23 cellular contexts compared by ENCODE assay signal in genomic region chr7:48045205-48045765, GRCh38. TPM values are rescaled to one million over a fixed set of nuclear protein-coding genes. Genes with fewer than 3 reads are reported as not detected.
DNase-seq lines count a peak whose midpoint lies in the region; ATAC-seq and TF ChIP-seq lines count a peak whose summit lies in the region.
"Had no signal": no experiment of that assay in that cellular context is flagged by ENCODE, and none has a peak within 500 bp of the region (broad histone marks: within the 10 kb centered on the region; RNA-seq: fewer than 3 reads in every experiment).

No MANE protein-coding gene starts in this region.

- H3K4me3 ChIP-seq in DND-41 (ENCODE audit: low read depth in 1 of 2, low read length in 2 of 2) (no peak overlapping the region), suprapubic skin (no peak overlapping the region)
- H3K4me3 ChIP-seq: BLaER1, GM23338, SJSA1 had no signal

- TF ChIP-seq POLR2A in suprapubic skin (IDR thresholded peaks at IDR 0.05): no peak

- H4K20me1 ChIP-seq in DND-41 (ENCODE audit: insufficient read depth, low read length): no peaks in the 10 kb centered on the region
- H4K20me1 ChIP-seq: BLaER1 had no signal

- peaks cover 1% of the 10 kb centered on the region for H3K36me3 Mint-ChIP-seq in T-helper 1 cell treated with Interleukin-12 subunit alpha and Interleukin-12 subunit beta and Interleukin-4 antibody, amounts not matched to agents 30 μg/mL and 1 μg/mL, for 36 hours (ENCODE audit: low read depth)
- H3K36me3 Mint-ChIP-seq in effector memory CD8-positive, alpha-beta T cell (ENCODE audit: insufficient read depth): peaks cover 5% of the 10 kb centered on the region
- peaks cover 7% of the 10 kb centered on the region for H3K36me3 Mint-ChIP-seq in stimulated activated effector memory CD8-positive, alpha-beta T cell treated with anti-CD3 and anti-CD28 coated beads, Interleukin-12 subunit alpha, Interleukin-12 subunit beta, amount 100 ng/mL, for 72 hours

- H3K27me3 Mint-ChIP-seq in T-helper 1 cell treated with Interleukin-12 subunit alpha and Interleukin-12 subunit beta and Interleukin-4 antibody, amounts not matched to agents 30 μg/mL and 1 μg/mL, for 36 hours (ENCODE audit: low read depth): peaks cover 3% of the 10 kb centered on the region
- no peaks in the 10 kb centered on the region for H3K27me3 Mint-ChIP-seq in effector memory CD8-positive, alpha-beta T cell

- no peaks in the 10 kb centered on the region for H3K9me3 Mint-ChIP-seq in T-helper 1 cell treated with Interleukin-12 subunit alpha and Interleukin-12 subunit beta and Interleukin-4 antibody, amounts not matched to agents 30 μg/mL and 1 μg/mL, for 36 hours
- H3K9me3 Mint-ChIP-seq in effector memory CD8-positive, alpha-beta T cell: no peaks in the 10 kb centered on the region
- H3K9me3 Mint-ChIP-seq in stimulated activated effector memory CD8-positive, alpha-beta T cell treated with anti-CD3 and anti-CD28 coated beads, Interleukin-12 subunit alpha, Interleukin-12 subunit beta, amount 100 ng/mL, for 72 hours: no peaks in the 10 kb centered on the region
- H3K9me3 Mint-ChIP-seq: GM23338 had no signal

- H3K4me1 Mint-ChIP-seq in T-helper 1 cell treated with Interleukin-12 subunit alpha and Interleukin-12 subunit beta and Interleukin-4 antibody, amounts not matched to agents 30 μg/mL and 1 μg/mL, for 36 hours (ENCODE audit: low read depth): peaks cover 24% of the 10 kb centered on the region
- peaks cover 17 to 34% of the 10 kb centered on the region in 2 donors for H3K4me1 Mint-ChIP-seq in effector memory CD8-positive, alpha-beta T cell (ENCODE audit: low read depth in 2 of 2)
- H3K4me1 Mint-ChIP-seq in stimulated activated effector memory CD8-positive, alpha-beta T cell treated with anti-CD3 and anti-CD28 coated beads, Interleukin-12 subunit alpha, Interleukin-12 subunit beta, amount 100 ng/mL, for 72 hours: peaks cover 68% of the 10 kb centered on the region

- no peak for TF ChIP-seq CTCF in DND-41 (IDR thresholded peaks at IDR 0.05; ENCODE audit: borderline replicate concordance, extremely low read depth, low read length, poor library complexity, severe bottlenecking)
- TF ChIP-seq CTCF in suprapubic skin (IDR thresholded peaks at IDR 0.05): no peak

- no peak for TF ChIP-seq EP300 in suprapubic skin (IDR thresholded peaks at IDR 0.05)

- H3K36me3 ChIP-seq in DND-41 (ENCODE audit: insufficient read depth, low read length): no peaks in the 10 kb centered on the region
- no peaks in the 10 kb centered on the region for H3K36me3 ChIP-seq in suprapubic skin
- H3K36me3 ChIP-seq: BLaER1, SJSA1 had no signal

- ATAC-seq in DND-41 (ENCODE audit: insufficient read depth, low read depth): peak; percentile 49; the same call in 2 of the 3 replicates
- peak; percentile 89 for ATAC-seq in effector memory CD8-positive, alpha-beta T cell (replicated peaks)
- ATAC-seq in stimulated activated effector memory CD8-positive, alpha-beta T cell treated with anti-CD3 and anti-CD28 coated beads, Interleukin-12 subunit alpha, Interleukin-12 subunit beta, amount 100 ng/mL, for 72 hours: no peak
- ATAC-seq: GM23338, HCT116, Right ventricle myocardium inferior had no signal

- H3K9me3 ChIP-seq in DND-41 (ENCODE audit: insufficient read depth, low read length, severe bottlenecking) (no peaks in the 10 kb centered on the region), suprapubic skin (no peaks in the 10 kb centered on the region)
- H3K9me3 ChIP-seq: BLaER1, SJSA1 had no signal

- H3K27ac ChIP-seq in DND-41 (ENCODE audit: low read length) (no peak overlapping the region), suprapubic skin (no peak overlapping the region)
- H3K27ac ChIP-seq: 22Rv1, BLaER1, KMS-11, SJSA1 had no signal

- 84% methylated on average over 9 of the region's 9 CpGs for WGBS in suprapubic skin

- no peak overlapping the region for H3K4me2 ChIP-seq in DND-41 (ENCODE audit: insufficient read depth, low read length)
- H3K4me2 ChIP-seq: GM23338, KMS-11 had no signal

- DNase-seq in T-helper 1 cell (no peak), DND-41 (no peak), NOMO-1 treated with dmso at 0.1 percent for 144 hours (lab: John Stamatoyannopoulos, UW; ENCODE audit: unreplicated experiment) (no peak), suprapubic skin (ENCODE audit: low spot score in 2 of 2) (no peak), ureter (ENCODE audit: low spot score) (no peak)
- DNase-seq in effector memory CD8-positive, alpha-beta T cell: peak; percentile 18 to 37 (median 23)
- DNase-seq in stimulated activated effector memory CD8-positive, alpha-beta T cell treated with anti-CD3 and anti-CD28 coated beads, Interleukin-12 subunit alpha, Interleukin-12 subunit beta, amount 100 ng/mL, for 72 hours (ENCODE audit: low spot score in 2 of 2): no peak
- DNase-seq: ACHN, GDM1, NCI-H1105, NCI-H1694, NCI-H2081, NCI-H2171, NCI-H526, OCI-M1 had no signal

- H2AFZ ChIP-seq in DND-41 (ENCODE audit: low read depth, low read length): no peak overlapping the region

- H3K27me3 ChIP-seq in DND-41 (ENCODE audit: insufficient read depth, low read length, poor library complexity): no peaks in the 10 kb centered on the region
- H3K27me3 ChIP-seq in suprapubic skin: no peaks in the 10 kb centered on the region
- H3K27me3 ChIP-seq: BLaER1, SJSA1 had no signal

- no peaks in the 10 kb centered on the region for H3K79me2 ChIP-seq in DND-41 (ENCODE audit: insufficient read depth, low read length)

- H3K4me3 Mint-ChIP-seq in T-helper 1 cell treated with Interleukin-12 subunit alpha and Interleukin-12 subunit beta and Interleukin-4 antibody, amounts not matched to agents 30 μg/mL and 1 μg/mL, for 36 hours: no peak overlapping the region
- peak overlapping the region; percentile 65 for H3K4me3 Mint-ChIP-seq in effector memory CD8-positive, alpha-beta T cell
- peak overlapping the region; percentile 36 for H3K4me3 Mint-ChIP-seq in stimulated activated effector memory CD8-positive, alpha-beta T cell treated with anti-CD3 and anti-CD28 coated beads, Interleukin-12 subunit alpha, Interleukin-12 subunit beta, amount 100 ng/mL, for 72 hours
- H3K4me3 Mint-ChIP-seq: GM23338 had no signal

- peak overlapping the region; percentile 49 for H3K27ac Mint-ChIP-seq in T-helper 1 cell treated with Interleukin-12 subunit alpha and Interleukin-12 subunit beta and Interleukin-4 antibody, amounts not matched to agents 30 μg/mL and 1 μg/mL, for 36 hours
- H3K27ac Mint-ChIP-seq in effector memory CD8-positive, alpha-beta T cell: peak overlapping the region in 1 of 2 donors; percentile 13
- peak overlapping the region; percentile 81 for H3K27ac Mint-ChIP-seq in stimulated activated effector memory CD8-positive, alpha-beta T cell treated with anti-CD3 and anti-CD28 coated beads, Interleukin-12 subunit alpha, Interleukin-12 subunit beta, amount 100 ng/mL, for 72 hours
- H3K27ac Mint-ChIP-seq: GM23338 had no signal

- no peak overlapping the region for H3K9ac ChIP-seq in DND-41 (ENCODE audit: low read depth, low read length)
- H3K9ac ChIP-seq: BLaER1, KMS-11 had no signal

- H3K4me1 ChIP-seq in DND-41 (ENCODE audit: insufficient read depth, low read length) (no peaks in the 10 kb centered on the region), suprapubic skin (no peaks in the 10 kb centered on the region)

RNA-seq across cellular contexts. Expression of gene C7orf57, which starts 9.9 kb away (rescaled TPM):
- total RNA-seq in suprapubic skin (not detected), ureter (0.42 TPM)
- total RNA-seq: Right ventricle myocardium inferior had no signal

RNA-seq across cellular contexts. Expression of gene SUN3, which starts 16.4 kb away (rescaled TPM):
- not detected for total RNA-seq in suprapubic skin
- not detected for total RNA-seq in ureter
- total RNA-seq: Right ventricle myocardium inferior had no signal

RNA-seq across cellular contexts. Expression of gene UPP1, which starts 43.8 kb away (rescaled TPM):
- 10 to 100 TPM in 1 of 4 donors, 1 to 10 TPM in 3; 2.2 to 11.9 (median 4.2) TPM for total RNA-seq in suprapubic skin
- 58.2 TPM for total RNA-seq in ureter

Comparison
In these comparisons a context has a peak if more than half of its experiments do, and no peak if none do; other contexts are left out.
1. DNase-seq: peak in effector memory CD8-positive, alpha-beta T cell (3 of 3); none in T-helper 1 cell (0 of 5), DND-41 (single experiment), stimulated activated effector memory CD8-positive, alpha-beta T cell treated with anti-CD3 and anti-CD28 coated beads, Interleukin-12 subunit alpha, Interleukin-12 subunit beta, amount 100 ng/mL, for 72 hours (0 of 2), NOMO-1 treated with dmso at 0.1 percent for 144 hours (single experiment), suprapubic skin (0 of 2) and ureter (single experiment).